Comparison of ENCODE assay signal across 1 cellular context in genomic region chr15:64842986-64843561, GRCh38.
TF ChIP-seq lines count a peak whose summit lies in the region.

No MANE protein-coding gene starts in this region.

TF ChIP-seq in GM12878, 131 proteins besides CTCF, POLR2A, EP300 and RAD21 (continued from another document):
- TF ChIP-seq PKNOX1 (IDR thresholded peaks at IDR 0.05) (peak; percentile 66), EGR1 (IDR thresholded peaks at IDR 0.05; ENCODE audit: borderline replicate concordance in 1 of 2, low read depth in 2 of 2, low read length in 2 of 2) (no peak), CBX5 (IDR thresholded peaks at IDR 0.05; ENCODE audit: low read depth) (no peak), ZNF24 (IDR thresholded peaks at IDR 0.05) (no peak), USF1 (IDR thresholded peaks at IDR 0.05; ENCODE audit: borderline replicate concordance, extremely low read length, insufficient read depth, low read depth, low read length) (no peak), ATF7 (IDR thresholded peaks at IDR 0.05; ENCODE audit: low read depth) (no peak; the same call in 1 of the 2 replicates), CHD2 (IDR thresholded peaks at IDR 0.05; ENCODE audit: borderline replicate concordance, low read depth, low read length) (no peak), CBFB (IDR thresholded peaks at IDR 0.05; ENCODE audit: low read depth) (0 out of 2 replicates have a peak, but pooled peaks have one; percentile 16), CREM (IDR thresholded peaks at IDR 0.05; ENCODE audit: low read depth) (no peak), STAT1 (conservative IDR thresholded peaks at IDR 0.05) (no peak), RFX5 (IDR thresholded peaks at IDR 0.05; ENCODE audit: low read depth, low read length) (no peak), HDAC6 (IDR thresholded peaks at IDR 0.05; ENCODE audit: unreplicated experiment) (no peak), ZZZ3 (IDR thresholded peaks at IDR 0.05; ENCODE audit: control insufficient read depth, insufficient read length, low read depth) (no peak), NBN (IDR thresholded peaks at IDR 0.05) (no peak), BHLHE40 (IDR thresholded peaks at IDR 0.05; ENCODE audit: borderline replicate concordance in 1 of 2, low read depth in 2 of 2, low read length in 1 of 2) (no peak), ZNF207 (IDR thresholded peaks at IDR 0.05; ENCODE audit: borderline replicate concordance) (no peak), IKZF1 (conservative IDR thresholded peaks at IDR 0.05) (peak; percentile 47), NRF1 (conservative IDR thresholded peaks at IDR 0.05; ENCODE audit: low read depth, low read length) (no peak), EED (IDR thresholded peaks at IDR 0.05; ENCODE audit: low read depth) (no peak), SPI1 (IDR thresholded peaks at IDR 0.05; ENCODE audit: borderline replicate concordance, insufficient read depth, low read depth, low read length) (peak; percentile 85), IKZF2 (IDR thresholded peaks at IDR 0.05) (0 out of 4 replicates have a peak, but pooled peaks of 1 of the 2 experiments have one; percentile 14), KAT2A (conservative IDR thresholded peaks at IDR 0.05; ENCODE audit: control insufficient read depth, low read depth, low read length) (no peak)
- TF ChIP-seq, protein P1, sequence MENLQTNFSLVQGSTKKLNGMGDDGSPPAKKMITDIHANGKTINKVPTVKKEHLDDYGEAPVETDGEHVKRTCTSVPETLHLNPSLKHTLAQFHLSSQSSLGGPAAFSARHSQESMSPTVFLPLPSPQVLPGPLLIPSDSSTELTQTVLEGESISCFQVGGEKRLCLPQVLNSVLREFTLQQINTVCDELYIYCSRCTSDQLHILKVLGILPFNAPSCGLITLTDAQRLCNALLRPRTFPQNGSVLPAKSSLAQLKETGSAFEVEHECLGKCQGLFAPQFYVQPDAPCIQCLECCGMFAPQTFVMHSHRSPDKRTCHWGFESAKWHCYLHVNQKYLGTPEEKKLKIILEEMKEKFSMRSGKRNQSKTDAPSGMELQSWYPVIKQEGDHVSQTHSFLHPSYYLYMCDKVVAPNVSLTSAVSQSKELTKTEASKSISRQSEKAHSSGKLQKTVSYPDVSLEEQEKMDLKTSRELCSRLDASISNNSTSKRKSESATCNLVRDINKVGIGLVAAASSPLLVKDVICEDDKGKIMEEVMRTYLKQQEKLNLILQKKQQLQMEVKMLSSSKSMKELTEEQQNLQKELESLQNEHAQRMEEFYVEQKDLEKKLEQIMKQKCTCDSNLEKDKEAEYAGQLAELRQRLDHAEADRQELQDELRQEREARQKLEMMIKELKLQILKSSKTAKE (IDR thresholded peaks at IDR 0.05; ENCODE audit: low read depth, poor library complexity, severe bottlenecking): no peak
- TF ChIP-seq, protein P2, sequence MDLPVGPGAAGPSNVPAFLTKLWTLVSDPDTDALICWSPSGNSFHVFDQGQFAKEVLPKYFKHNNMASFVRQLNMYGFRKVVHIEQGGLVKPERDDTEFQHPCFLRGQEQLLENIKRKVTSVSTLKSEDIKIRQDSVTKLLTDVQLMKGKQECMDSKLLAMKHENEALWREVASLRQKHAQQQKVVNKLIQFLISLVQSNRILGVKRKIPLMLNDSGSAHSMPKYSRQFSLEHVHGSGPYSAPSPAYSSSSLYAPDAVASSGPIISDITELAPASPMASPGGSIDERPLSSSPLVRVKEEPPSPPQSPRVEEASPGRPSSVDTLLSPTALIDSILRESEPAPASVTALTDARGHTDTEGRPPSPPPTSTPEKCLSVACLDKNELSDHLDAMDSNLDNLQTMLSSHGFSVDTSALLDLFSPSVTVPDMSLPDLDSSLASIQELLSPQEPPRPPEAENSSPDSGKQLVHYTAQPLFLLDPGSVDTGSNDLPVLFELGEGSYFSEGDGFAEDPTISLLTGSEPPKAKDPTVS (IDR thresholded peaks at IDR 0.05; ENCODE audit: low read depth, low read length): no peak
- TF ChIP-seq, protein P3, sequence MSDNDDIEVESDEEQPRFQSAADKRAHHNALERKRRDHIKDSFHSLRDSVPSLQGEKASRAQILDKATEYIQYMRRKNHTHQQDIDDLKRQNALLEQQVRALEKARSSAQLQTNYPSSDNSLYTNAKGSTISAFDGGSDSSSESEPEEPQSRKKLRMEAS (IDR thresholded peaks at IDR 0.05; ENCODE audit: low read depth, low read length): no peak
- TF ChIP-seq, protein P4, sequence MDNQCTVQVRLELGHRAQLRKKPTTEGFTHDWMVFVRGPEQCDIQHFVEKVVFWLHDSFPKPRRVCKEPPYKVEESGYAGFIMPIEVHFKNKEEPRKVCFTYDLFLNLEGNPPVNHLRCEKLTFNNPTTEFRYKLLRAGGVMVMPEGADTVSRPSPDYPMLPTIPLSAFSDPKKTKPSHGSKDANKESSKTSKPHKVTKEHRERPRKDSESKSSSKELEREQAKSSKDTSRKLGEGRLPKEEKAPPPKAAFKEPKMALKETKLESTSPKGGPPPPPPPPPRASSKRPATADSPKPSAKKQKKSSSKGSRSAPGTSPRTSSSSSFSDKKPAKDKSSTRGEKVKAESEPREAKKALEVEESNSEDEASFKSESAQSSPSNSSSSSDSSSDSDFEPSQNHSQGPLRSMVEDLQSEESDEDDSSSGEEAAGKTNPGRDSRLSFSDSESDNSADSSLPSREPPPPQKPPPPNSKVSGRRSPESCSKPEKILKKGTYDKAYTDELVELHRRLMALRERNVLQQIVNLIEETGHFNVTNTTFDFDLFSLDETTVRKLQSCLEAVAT (IDR thresholded peaks at IDR 0.05): no peak
